In genomic region chrX:150902434-150903109, GRCh38 we compare ENCODE assay signal across 1 cellular context.
TF ChIP-seq lines count a peak whose summit lies in the region.

No MANE protein-coding gene starts in this region.

TF ChIP-seq in IMR-90, 13 proteins besides CTCF, POLR2A, EP300 and RAD21 (continued from another document):
- no peak for TF ChIP-seq ELK1 (IDR thresholded peaks at IDR 0.05; ENCODE audit: borderline replicate concordance, low read depth, low read length)
- no peak for TF ChIP-seq RCOR1 (IDR thresholded peaks at IDR 0.05; ENCODE audit: insufficient replicate concordance, low read length)
- peak; percentile 85 for TF ChIP-seq MAFK (IDR thresholded peaks at IDR 0.05; ENCODE audit: low read depth, low read length)
